In the genomic region with DNA sequence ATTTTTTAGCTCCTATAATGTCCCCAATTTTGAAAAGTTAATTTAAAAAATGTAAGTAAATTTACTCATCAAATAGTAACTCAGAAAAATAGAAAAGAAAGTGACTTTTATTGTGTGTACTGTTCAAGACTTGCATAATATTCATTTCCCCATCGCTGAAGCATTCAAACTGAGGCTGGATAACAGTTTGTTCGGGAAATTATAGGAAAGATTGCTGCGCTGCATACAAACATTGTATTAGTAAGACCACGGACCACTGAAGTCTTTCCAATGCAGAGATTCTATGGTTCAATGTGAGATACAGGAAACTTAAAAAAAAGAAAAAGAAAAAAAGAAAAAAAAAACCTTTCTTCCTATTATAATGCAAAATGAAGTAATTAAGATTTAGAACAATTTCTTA, we compare ENCODE assay signal across 11 cellular contexts. TPM values are rescaled to one million over a fixed set of nuclear protein-coding genes. Genes with fewer than 3 reads are reported as not detected.
DNase-seq lines count a peak whose midpoint lies in the region; ATAC-seq, FAIRE-seq and TF ChIP-seq lines count a peak whose summit lies in the region.
"Had no signal": no experiment of that assay in that cellular context is flagged by ENCODE, and none has a peak within 500 bp of the region (broad histone marks: within the 10 kb centered on the region; RNA-seq: fewer than 3 reads in every experiment).

No MANE protein-coding gene starts in this region.

- no peak overlapping the region for H2AK5ac ChIP-seq in mesendoderm (ENCODE audit: low read length)

- H3K27ac Mint-ChIP-seq in T-cell: peak overlapping the region; percentile 78 to 98

- peak overlapping the region; percentile 79 for H3K27ac ChIP-seq in ACC112 (ENCODE audit: low read depth, low read length)
- H3K27ac ChIP-seq in HEK293 (ENCODE audit: extremely low read depth, low read depth, low read length): no peak overlapping the region
- H3K27ac ChIP-seq in mesendoderm (ENCODE audit: low read depth, low read length): no peak overlapping the region
- H3K27ac ChIP-seq: vagina had no signal

- no peak overlapping the region for H4K8ac ChIP-seq in mesendoderm (ENCODE audit: low read depth, low read length)

- CTCF ChIA-PET in HEK293 (lab: Yijun Ruan, JAX): no interaction called here
- CTCF ChIA-PET in T-cell (lab: Charles Lee): interaction anchor here in 1 of 2 donors (0.6 kb wide), 1 partner anchor 190 kb away, joined by 3 read pairs; no protein-coding TSS in a partner anchor

- no peak overlapping the region for H2BK5ac ChIP-seq in mesendoderm (ENCODE audit: low read length)

- no peak overlapping the region for H3K56ac ChIP-seq in mesendoderm (ENCODE audit: low read length)

- H2BK120ac ChIP-seq in mesendoderm (ENCODE audit: low read depth, low read length): no peak overlapping the region

- H3K4ac ChIP-seq in mesendoderm (ENCODE audit: low read depth, low read length): no peak overlapping the region

- DNase-seq in T-cell (no peak), frontal cortex (ENCODE audit: low spot score in 2 of 2) (no peak), mesendoderm (no peak)
- no peak for DNase-seq in activated CD4-positive, CD25-positive, alpha-beta regulatory T cell treated with anti-CD3 and anti-CD28 coated beads, Interleukin-2, amount 50 U/mL, for 72 hours
- DNase-seq: NCI-H1436 treated with DMSO at 0.1 percent for 48 hours had no signal

- H3K18ac ChIP-seq in mesendoderm (ENCODE audit: low read length): no peak overlapping the region

- H3K4me3 Mint-ChIP-seq in T-cell: peak overlapping the region; percentile 59 to 99 (median 67)

- H3K9me3 ChIP-seq in HEK293 (ENCODE audit: control insufficient read depth, insufficient read depth, low read depth, low read length): no peaks in the 10 kb centered on the region
- H3K9me3 ChIP-seq: vagina had no signal

- TF ChIP-seq CTCF in HEK293 (tag by site-specific recombination; IDR thresholded peaks at IDR 0.05): no peak

- H2BK15ac ChIP-seq in mesendoderm (replicated peaks; ENCODE audit: low read depth): no peak overlapping the region

- peaks cover 59% of the 10 kb centered on the region for H3K79me2 ChIP-seq in ACC112 (ENCODE audit: control insufficient read depth, insufficient read depth, low read length, unreplicated experiment)
- H3K79me2 ChIP-seq in mesendoderm (ENCODE audit: control insufficient read depth, insufficient read depth, low read length): peaks cover 11% of the 10 kb centered on the region

- H3K27me3 Mint-ChIP-seq in T-cell: no peaks in the 10 kb centered on the region

- no peak overlapping the region for H3K23ac ChIP-seq in mesendoderm (ENCODE audit: low read length)

- H3K9ac ChIP-seq in mesendoderm (ENCODE audit: low read length): no peak overlapping the region

- no peak overlapping the region for H4K5ac ChIP-seq in mesendoderm (ENCODE audit: low read length)

- no peak overlapping the region for H2AFZ ChIP-seq in ACC112 (ENCODE audit: low read length, unreplicated experiment)

- H3K4me2 ChIP-seq in mesendoderm (ENCODE audit: low read length): no peak overlapping the region

- ATAC-seq in T-cell (replicated peaks in 1 of 4) (no peak), HG03469 (IDR thresholded peaks at IDR 0.05; ENCODE audit: unreplicated experiment) (no peak), GM19351 (IDR thresholded peaks at IDR 0.05; ENCODE audit: unreplicated experiment) (no peak)
- ATAC-seq: Right ventricle myocardium inferior had no signal

- H3K4me1 ChIP-seq in ACC112 (ENCODE audit: control insufficient read depth, insufficient read depth, low read length, unreplicated experiment) (peaks cover 25% of the 10 kb centered on the region), HEK293 (ENCODE audit: control insufficient read depth, insufficient read depth, low read length) (peaks cover 6% of the 10 kb centered on the region; the same call in 1 of the 2 replicates), mesendoderm (ENCODE audit: control insufficient read depth, low read depth, low read length) (no peaks in the 10 kb centered on the region)
- H3K4me1 ChIP-seq: vagina had no signal

- H3K36me3 ChIP-seq in ACC112 (ENCODE audit: insufficient read depth, low read length) (peaks cover 15% of the 10 kb centered on the region; the same call in 1 of the 2 replicates), HEK293 (ENCODE audit: control insufficient read depth in 2 of 2, insufficient read depth in 1 of 2, low read length in 2 of 2) (peaks cover 16 to 18% of the 10 kb centered on the region in 2 experiments), mesendoderm (ENCODE audit: control insufficient read depth, insufficient read depth, low read length) (no peaks in the 10 kb centered on the region)
- H3K36me3 ChIP-seq: vagina had no signal

- no CpG with 5 or more reads among the region's 4 CpGs for WGBS in mesendoderm (ENCODE audit: extremely low coverage, insufficient coverage, low lambda C conversion rate)

- H3K79me1 ChIP-seq in mesendoderm (ENCODE audit: low read length): peaks cover 6% of the 10 kb centered on the region

- FAIRE-seq in frontal cortex (lab: Jason Lieb, UNC): peak; percentile 6

- H3K27me3 ChIP-seq in ACC112 (ENCODE audit: insufficient read depth, low read length) (no peaks in the 10 kb centered on the region), mesendoderm (ENCODE audit: insufficient read depth, low read length, poor library complexity) (no peaks in the 10 kb centered on the region)
- H3K27me3 ChIP-seq: vagina had no signal

- no peaks in the 10 kb centered on the region for H3K9me3 Mint-ChIP-seq in T-cell

- peaks cover 72 to 85% (median 81%) of the 10 kb centered on the region in 3 donors for H3K4me1 Mint-ChIP-seq in T-cell

- POLR2A ChIA-PET in HEK293 (lab: Yijun Ruan, JAX) (interaction anchor here (2.4 kb wide), 1 partner anchor 10 kb away, joined by 8 read pairs; a partner anchor contains a TSS), T-cell (lab: Charles Lee) (interaction anchor here in 1 of 2 donors (0.8 to 1.4 kb wide), 6 partner anchors 9 to 92 kb away, joined by 3 to 28 read pairs (median 4); a partner anchor contains a TSS)

- H3K4me3 ChIP-seq in ACC112 (ENCODE audit: low read depth, low read length) (no peak overlapping the region), HEK293 (ENCODE audit: low read depth, low read length) (no peak overlapping the region), mesendoderm (ENCODE audit: low read length) (no peak overlapping the region)
- H3K4me3 ChIP-seq: vagina had no signal

- H3K36me3 Mint-ChIP-seq in T-cell: peaks cover 45% of the 10 kb centered on the region

TF ChIP-seq in HEK293, 187 proteins besides CTCF, POLR2A, EP300 and RAD21:
- TF ChIP-seq WT1 (tag by site-specific recombination; IDR thresholded peaks at IDR 0.05): no peak
- TF ChIP-seq, protein P1, sequence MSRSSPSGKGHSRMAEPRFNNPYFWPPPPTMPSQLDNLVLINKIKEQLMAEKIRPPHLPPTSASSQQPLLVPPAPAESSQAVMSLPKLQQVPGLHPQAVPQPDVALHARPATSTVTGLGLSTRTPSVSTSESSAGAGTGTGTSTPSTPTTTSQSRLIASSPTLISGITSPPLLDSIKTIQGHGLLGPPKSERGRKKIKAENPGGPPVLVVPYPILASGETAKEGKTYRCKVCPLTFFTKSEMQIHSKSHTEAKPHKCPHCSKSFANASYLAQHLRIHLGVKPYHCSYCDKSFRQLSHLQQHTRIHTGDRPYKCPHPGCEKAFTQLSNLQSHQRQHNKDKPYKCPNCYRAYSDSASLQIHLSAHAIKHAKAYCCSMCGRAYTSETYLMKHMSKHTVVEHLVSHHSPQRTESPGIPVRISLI (tag by site-specific recombination; IDR thresholded peaks at IDR 0.05): 0 out of 2 replicates have a peak, but pooled peaks have one; percentile 34
- TF ChIP-seq, protein P2, sequence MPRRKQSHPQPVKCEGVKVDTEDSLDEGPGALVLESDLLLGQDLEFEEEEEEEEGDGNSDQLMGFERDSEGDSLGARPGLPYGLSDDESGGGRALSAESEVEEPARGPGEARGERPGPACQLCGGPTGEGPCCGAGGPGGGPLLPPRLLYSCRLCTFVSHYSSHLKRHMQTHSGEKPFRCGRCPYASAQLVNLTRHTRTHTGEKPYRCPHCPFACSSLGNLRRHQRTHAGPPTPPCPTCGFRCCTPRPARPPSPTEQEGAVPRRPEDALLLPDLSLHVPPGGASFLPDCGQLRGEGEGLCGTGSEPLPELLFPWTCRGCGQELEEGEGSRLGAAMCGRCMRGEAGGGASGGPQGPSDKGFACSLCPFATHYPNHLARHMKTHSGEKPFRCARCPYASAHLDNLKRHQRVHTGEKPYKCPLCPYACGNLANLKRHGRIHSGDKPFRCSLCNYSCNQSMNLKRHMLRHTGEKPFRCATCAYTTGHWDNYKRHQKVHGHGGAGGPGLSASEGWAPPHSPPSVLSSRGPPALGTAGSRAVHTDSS (tag by site-specific recombination; IDR thresholded peaks at IDR 0.05): no peak
- TF ChIP-seq ZNF146 (tag by site-specific recombination; IDR thresholded peaks at IDR 0.05): no peak

RNA-seq across cellular contexts. Expression of a gene that starts 10.4 kb away (rescaled TPM):
- 100 to 1,000 TPM; 218 to 478 (median 248) TPM for total RNA-seq in T-cell
- total RNA-seq in frontal cortex: 6.1 TPM
- polyA plus RNA-seq in mesendoderm (2013, experiment 1 of 2): 5.2 TPM
- 5.8 TPM for polyA plus RNA-seq in mesendoderm (2013, experiment 2 of 2)

Comparison
In these comparisons a context has a peak if more than half of its experiments do, and no peak if none do; other contexts are left out.
1. RNA of a gene that starts 10.4 kb away (total RNA-seq): 218 to 478 TPM in T-cell; 6.1 TPM in frontal cortex (single experiment); every median in the first group is over 10 times any median in the second.